In genomic region chr7:82701941-82702340, GRCh38 we compare ENCODE assay signal across 22 cellular contexts.
"Had no signal": no experiment of that assay in that cellular context is flagged by ENCODE, and none has a peak within 500 bp of the region (broad histone marks: within the 10 kb centered on the region; RNA-seq: fewer than 3 reads in every experiment).

No MANE protein-coding gene starts in this region.

- H3K27ac ChIP-seq: brain microvascular endothelial cell, foreskin keratinocyte, hepatocyte, upper lobe of right lung had no signal

- H3K9me3 ChIP-seq: upper lobe of right lung had no signal

- H3K4me1 Mint-ChIP-seq: activated B cell treated with CpG ODN at 0.5 μM for 24 hours; activated CD4-positive, alpha-beta memory T cell treated with anti-CD3 and anti-CD28 coated beads, Interleukin-2, amount 10 ng/mL, durations not matched to agents 7 days and 5 days; activated CD8-positive, alpha-beta memory T cell treated with anti-CD3 and anti-CD28 coated beads, Interleukin-2, amount 10 ng/mL, durations not matched to agents 7 days and 5 days; activated naive CD8-positive, alpha-beta T cell treated with anti-CD3 and anti-CD28 coated beads for 36 hours; activated T-helper 17 cell treated with anti-CD3 and anti-CD28 coated beads, Interleukin-2, amount 50 U/mL, for 72 hours; mesothelial cell of epicardium; stimulated activated effector memory CD8-positive, alpha-beta T cell treated with anti-CD3 and anti-CD28 coated beads, Interleukin-12 subunit alpha, Interleukin-12 subunit beta, amount 100 ng/mL, for 72 hours; T-cell had no signal

- H3K27me3 Mint-ChIP-seq: activated B cell treated with CpG ODN at 0.5 μM for 24 hours; activated CD4-positive, alpha-beta memory T cell treated with anti-CD3 and anti-CD28 coated beads, Interleukin-2, amount 10 ng/mL, durations not matched to agents 7 days and 5 days; activated CD8-positive, alpha-beta memory T cell treated with anti-CD3 and anti-CD28 coated beads, Interleukin-2, amount 10 ng/mL, durations not matched to agents 7 days and 5 days; activated naive CD8-positive, alpha-beta T cell treated with anti-CD3 and anti-CD28 coated beads for 36 hours; activated T-helper 17 cell treated with anti-CD3 and anti-CD28 coated beads, Interleukin-2, amount 50 U/mL, for 72 hours; natural killer cell treated with Interleukin-12 subunit alpha and Interleukin-12 subunit beta and Interleukin-15 and Interleukin-18, amount 100 ng/mL, for 72 hours; T-cell had no signal

- H3K79me2 ChIP-seq: hepatocyte had no signal

- H3K4me1 ChIP-seq: upper lobe of right lung had no signal

- ATAC-seq: activated CD8-positive, alpha-beta memory T cell treated with anti-CD3 and anti-CD28 coated beads, Interleukin-2, amount 10 ng/mL, durations not matched to agents 7 days and 5 days; activated T-helper 17 cell treated with anti-CD3 and anti-CD28 coated beads, Interleukin-2, amount 50 U/mL, for 72 hours; foreskin keratinocyte; natural killer cell treated with Interleukin-12 subunit alpha and Interleukin-12 subunit beta and Interleukin-15 and Interleukin-18, amount 100 ng/mL, for 72 hours; sciatic nerve; stimulated activated effector memory CD8-positive, alpha-beta T cell treated with anti-CD3 and anti-CD28 coated beads, Interleukin-12 subunit alpha, Interleukin-12 subunit beta, amount 100 ng/mL, for 72 hours; T-cell; upper lobe of right lung had no signal

- DNase-seq: activated B cell treated with CpG ODN at 0.5 μM for 24 hours; activated CD4-positive, alpha-beta memory T cell treated with anti-CD3 and anti-CD28 coated beads, Interleukin-2, amount 10 ng/mL, durations not matched to agents 7 days and 5 days; activated CD4-positive, alpha-beta T cell treated with anti-CD3 and anti-CD28 coated beads for 4 hours; activated CD8-positive, alpha-beta memory T cell treated with anti-CD3 and anti-CD28 coated beads, Interleukin-2, amount 10 ng/mL, durations not matched to agents 7 days and 5 days; activated naive CD4-positive, alpha-beta T cell; activated naive CD8-positive, alpha-beta T cell treated with anti-CD3 and anti-CD28 coated beads for 36 hours; activated T-cell treated with anti-CD3 and anti-CD28 coated beads, Interleukin-2, amount 50 U/mL, for 1 hour; amygdala; brain microvascular endothelial cell; central memory CD4-positive, alpha-beta T cell; foreskin keratinocyte; islet precursor cell; stimulated activated CD4-positive, alpha-beta T cell treated with anti-CD3 and anti-CD28 coated beads, Interleukin-4, amount 100 ng/mL, for 24 hours; T-cell; upper lobe of right lung had no signal

- H3K27me3 ChIP-seq: brain microvascular endothelial cell, foreskin keratinocyte, hepatocyte, upper lobe of right lung had no signal

- H3K36me3 Mint-ChIP-seq: activated CD8-positive, alpha-beta memory T cell treated with anti-CD3 and anti-CD28 coated beads, Interleukin-2, amount 10 ng/mL, durations not matched to agents 7 days and 5 days; activated naive CD8-positive, alpha-beta T cell treated with anti-CD3 and anti-CD28 coated beads for 36 hours; mesothelial cell of epicardium; natural killer cell treated with Interleukin-12 subunit alpha and Interleukin-12 subunit beta and Interleukin-15 and Interleukin-18, amount 100 ng/mL, for 72 hours; stimulated activated effector memory CD8-positive, alpha-beta T cell treated with anti-CD3 and anti-CD28 coated beads, Interleukin-12 subunit alpha, Interleukin-12 subunit beta, amount 100 ng/mL, for 72 hours; T-cell had no signal

- H3K4me3 Mint-ChIP-seq: activated B cell treated with CpG ODN at 0.5 μM for 24 hours; activated CD4-positive, alpha-beta memory T cell treated with anti-CD3 and anti-CD28 coated beads, Interleukin-2, amount 10 ng/mL, durations not matched to agents 7 days and 5 days; activated CD8-positive, alpha-beta memory T cell treated with anti-CD3 and anti-CD28 coated beads, Interleukin-2, amount 10 ng/mL, durations not matched to agents 7 days and 5 days; activated naive CD8-positive, alpha-beta T cell treated with anti-CD3 and anti-CD28 coated beads for 36 hours; activated T-helper 17 cell treated with anti-CD3 and anti-CD28 coated beads, Interleukin-2, amount 50 U/mL, for 72 hours; mesothelial cell of epicardium; natural killer cell treated with Interleukin-12 subunit alpha and Interleukin-12 subunit beta and Interleukin-15 and Interleukin-18, amount 100 ng/mL, for 72 hours; stimulated activated effector memory CD8-positive, alpha-beta T cell treated with anti-CD3 and anti-CD28 coated beads, Interleukin-12 subunit alpha, Interleukin-12 subunit beta, amount 100 ng/mL, for 72 hours; T-cell had no signal

- H3K4me3 ChIP-seq: hepatocyte, lung, upper lobe of right lung had no signal

- H3K27ac Mint-ChIP-seq: activated B cell treated with CpG ODN at 0.5 μM for 24 hours; activated CD4-positive, alpha-beta memory T cell treated with anti-CD3 and anti-CD28 coated beads, Interleukin-2, amount 10 ng/mL, durations not matched to agents 7 days and 5 days; activated CD8-positive, alpha-beta memory T cell treated with anti-CD3 and anti-CD28 coated beads, Interleukin-2, amount 10 ng/mL, durations not matched to agents 7 days and 5 days; activated naive CD8-positive, alpha-beta T cell treated with anti-CD3 and anti-CD28 coated beads for 36 hours; activated T-helper 17 cell treated with anti-CD3 and anti-CD28 coated beads, Interleukin-2, amount 50 U/mL, for 72 hours; mesothelial cell of epicardium; natural killer cell treated with Interleukin-12 subunit alpha and Interleukin-12 subunit beta and Interleukin-15 and Interleukin-18, amount 100 ng/mL, for 72 hours; stimulated activated effector memory CD8-positive, alpha-beta T cell treated with anti-CD3 and anti-CD28 coated beads, Interleukin-12 subunit alpha, Interleukin-12 subunit beta, amount 100 ng/mL, for 72 hours; T-cell had no signal

- H3K36me3 ChIP-seq: brain microvascular endothelial cell, upper lobe of right lung had no signal

- H3K4me2 ChIP-seq: hepatocyte had no signal

- H3K9me3 Mint-ChIP-seq: activated B cell treated with CpG ODN at 0.5 μM for 24 hours; activated naive CD8-positive, alpha-beta T cell treated with anti-CD3 and anti-CD28 coated beads for 36 hours; mesothelial cell of epicardium; natural killer cell treated with Interleukin-12 subunit alpha and Interleukin-12 subunit beta and Interleukin-15 and Interleukin-18, amount 100 ng/mL, for 72 hours; stimulated activated effector memory CD8-positive, alpha-beta T cell treated with anti-CD3 and anti-CD28 coated beads, Interleukin-12 subunit alpha, Interleukin-12 subunit beta, amount 100 ng/mL, for 72 hours had no signal

- H2AFZ ChIP-seq: hepatocyte had no signal
